ENCODE assay signal across 31 cellular contexts in the genomic region with DNA sequence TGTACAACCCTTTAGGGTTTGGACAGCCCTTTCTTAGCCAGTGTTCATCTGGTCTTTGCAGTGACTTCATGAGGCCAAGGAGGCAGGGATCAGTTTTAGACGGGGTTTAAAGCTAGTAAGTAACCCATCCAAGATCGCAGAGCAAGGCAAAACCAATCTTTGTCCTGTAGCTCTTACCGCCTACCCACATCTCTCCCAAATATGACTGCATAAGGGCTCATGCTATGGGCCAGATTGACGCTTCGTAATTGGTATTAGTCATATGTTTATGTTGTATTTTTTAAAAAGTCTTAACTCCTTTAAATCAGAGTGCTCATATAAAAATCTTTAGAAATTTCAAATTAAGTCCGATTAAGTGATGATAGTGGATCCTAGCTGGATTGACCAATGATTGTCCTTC.
"Had no signal": no experiment of that assay in that cellular context is flagged by ENCODE, and none has a peak within 500 bp of the region (broad histone marks: within the 10 kb centered on the region; RNA-seq: fewer than 3 reads in every experiment).

No MANE protein-coding gene starts in this region.

- DNase-seq: activated B cell treated with CpG ODN at 0.5 μM for 24 hours; activated CD4-positive, alpha-beta T cell treated with anti-CD3 and anti-CD28 coated beads, Interleukin-2, amount 50 U/mL, for 1 hour; activated CD8-positive, alpha-beta memory T cell treated with anti-CD3 and anti-CD28 coated beads, Interleukin-2, amount 10 ng/mL, durations not matched to agents 7 days and 5 days; activated CD8-positive, alpha-beta T cell treated with anti-CD3 and anti-CD28 coated beads for 36 hours; activated naive CD4-positive, alpha-beta T cell treated with Interleukin-2 at 50 U/mL for 16 hours; activated T-cell treated with anti-CD3 and anti-CD28 coated beads, Interleukin-2, amount 50 U/mL, for 72 hours; anterior cingulate cortex; cerebellar nuclear complex; effector memory CD8-positive, alpha-beta T cell; gastrocnemius medialis; islet precursor cell; left colon; midbrain; naive thymus-derived CD4-positive, alpha-beta T cell; nucleus accumbens; psoas muscle; sigmoid colon; stimulated activated CD4-positive, alpha-beta T cell treated with anti-CD3 and anti-CD28 coated beads, Interleukin-2, amount 100 ng/mL, for 24 hours; stimulated activated naive B cell treated with anti-CD40 and anti-IgM and Interleukin-4, amounts not matched to agents 10 μg/mL and 1 μg/mL and 100 μg/mL, for 72 hours; stomach; T-helper 1 cell; tibial artery had no signal

- H3K79me2 ChIP-seq: hepatocyte, parathyroid adenoma had no signal

- H3K4me2 ChIP-seq: hepatocyte, smooth muscle cell had no signal

- H3K36me3 ChIP-seq: cardiac muscle cell, esophagus muscularis mucosa, gastrocnemius medialis, sigmoid colon, stomach, tibial artery had no signal

- H3K4me3 Mint-ChIP-seq: activated B cell treated with CpG ODN at 0.5 μM for 24 hours; activated CD8-positive, alpha-beta memory T cell treated with anti-CD3 and anti-CD28 coated beads, Interleukin-2, amount 10 ng/mL, durations not matched to agents 7 days and 5 days; activated CD8-positive, alpha-beta T cell treated with anti-CD3 and anti-CD28 coated beads for 36 hours; activated naive CD8-positive, alpha-beta T cell; activated T-cell treated with anti-CD3 and anti-CD28 coated beads, Interleukin-2, amount 50 U/mL, for 72 hours; effector memory CD8-positive, alpha-beta T cell; memory B cell; naive thymus-derived CD4-positive, alpha-beta T cell; stimulated activated naive B cell treated with anti-CD40 and anti-IgM and Interleukin-4, amounts not matched to agents 10 μg/mL and 1 μg/mL and 100 μg/mL, for 72 hours; T-helper 2 cell treated with Interferon-gamma antibody and Interleukin-4, amounts not matched to agents 5 μg/mL and 100 μg/mL, for 36 hours had no signal

- ATAC-seq: activated CD8-positive, alpha-beta memory T cell treated with anti-CD3 and anti-CD28 coated beads, Interleukin-2, amount 10 ng/mL, durations not matched to agents 7 days and 5 days; activated CD8-positive, alpha-beta T cell treated with anti-CD3 and anti-CD28 coated beads for 36 hours; activated T-cell treated with anti-CD3 and anti-CD28 coated beads, Interleukin-2, amount 50 U/mL, for 72 hours; effector memory CD8-positive, alpha-beta T cell; gastrocnemius medialis; left colon; naive thymus-derived CD4-positive, alpha-beta T cell; psoas muscle; stimulated activated naive B cell treated with anti-CD40 and anti-IgM and Interleukin-4, amounts not matched to agents 10 μg/mL and 1 μg/mL and 100 μg/mL, for 72 hours had no signal

- H3K27me3 ChIP-seq: esophagus muscularis mucosa, gastrocnemius medialis, hepatocyte, sigmoid colon, tibial artery had no signal

- H3K4me1 ChIP-seq: psoas muscle had no signal

- H3K9me3 ChIP-seq: esophagus muscularis mucosa, gastrocnemius medialis, psoas muscle, sigmoid colon, stomach, tibial artery had no signal

- H3K27ac ChIP-seq: cardiac muscle cell, coronary artery, esophagus muscularis mucosa, gastrocnemius medialis, hepatocyte, parathyroid adenoma, psoas muscle, sigmoid colon, tibial artery had no signal

- H3K27ac Mint-ChIP-seq: activated B cell treated with CpG ODN at 0.5 μM for 24 hours; activated CD8-positive, alpha-beta memory T cell treated with anti-CD3 and anti-CD28 coated beads, Interleukin-2, amount 10 ng/mL, durations not matched to agents 7 days and 5 days; activated CD8-positive, alpha-beta T cell treated with anti-CD3 and anti-CD28 coated beads for 36 hours; activated naive CD8-positive, alpha-beta T cell; activated T-cell treated with anti-CD3 and anti-CD28 coated beads, Interleukin-2, amount 50 U/mL, for 72 hours; effector memory CD8-positive, alpha-beta T cell; memory B cell; naive thymus-derived CD4-positive, alpha-beta T cell; stimulated activated naive B cell treated with anti-CD40 and anti-IgM and Interleukin-4, amounts not matched to agents 10 μg/mL and 1 μg/mL and 100 μg/mL, for 72 hours; T-helper 2 cell treated with Interferon-gamma antibody and Interleukin-4, amounts not matched to agents 5 μg/mL and 100 μg/mL, for 36 hours had no signal

- H3K27me3 Mint-ChIP-seq: activated B cell treated with CpG ODN at 0.5 μM for 24 hours; memory B cell; stimulated activated naive B cell treated with anti-CD40 and anti-IgM and Interleukin-4, amounts not matched to agents 10 μg/mL and 1 μg/mL and 100 μg/mL, for 72 hours had no signal

- H3K36me3 Mint-ChIP-seq: activated CD8-positive, alpha-beta memory T cell treated with anti-CD3 and anti-CD28 coated beads, Interleukin-2, amount 10 ng/mL, durations not matched to agents 7 days and 5 days; activated naive CD8-positive, alpha-beta T cell; memory B cell; naive thymus-derived CD4-positive, alpha-beta T cell; stimulated activated naive B cell treated with anti-CD40 and anti-IgM and Interleukin-4, amounts not matched to agents 10 μg/mL and 1 μg/mL and 100 μg/mL, for 72 hours had no signal

- H3K4me3 ChIP-seq: cardiac muscle cell, coronary artery, esophagus muscularis mucosa, gastrocnemius medialis, hepatocyte, psoas muscle, sigmoid colon, smooth muscle cell, stomach, tibial artery had no signal

- H3K9me3 Mint-ChIP-seq: activated B cell treated with CpG ODN at 0.5 μM for 24 hours; activated CD8-positive, alpha-beta T cell treated with anti-CD3 and anti-CD28 coated beads for 36 hours; activated T-cell treated with anti-CD3 and anti-CD28 coated beads, Interleukin-2, amount 50 U/mL, for 72 hours; effector memory CD8-positive, alpha-beta T cell; memory B cell; stimulated activated naive B cell treated with anti-CD40 and anti-IgM and Interleukin-4, amounts not matched to agents 10 μg/mL and 1 μg/mL and 100 μg/mL, for 72 hours; T-helper 2 cell treated with Interferon-gamma antibody and Interleukin-4, amounts not matched to agents 5 μg/mL and 100 μg/mL, for 36 hours had no signal

- H2AFZ ChIP-seq: hepatocyte, parathyroid adenoma had no signal
